ENCODE assay signal across 8 cellular contexts in genomic region chr15:72375846-72376581, GRCh38. TPM values are rescaled to one million over a fixed set of nuclear protein-coding genes. Genes with fewer than 3 reads are reported as not detected.
DNase-seq lines count a peak whose midpoint lies in the region; FAIRE-seq and TF ChIP-seq lines count a peak whose summit lies in the region.

Gene HEXA, minus strand, starts transcription at chr15:72376014. Its CDS starts 42 bp downstream, at chr15:72375972.

- H3K4me1 ChIP-seq in neuronal stem cell (ENCODE audit: control insufficient read depth in 2 of 2, insufficient read depth in 1 of 2, low read depth in 1 of 2, low read length in 2 of 2) (peaks cover 6 to 8% of the 10 kb centered on the region in 2 donors), subcutaneous abdominal adipose tissue (ENCODE audit: control insufficient read depth in 5 of 5, insufficient read depth in 5 of 5, low read length in 5 of 5) (peaks cover 2 to 64% (median 39%) of the 10 kb centered on the region in 5 donors)

- H2BK5ac ChIP-seq in neuronal stem cell (ENCODE audit: low read length), result no peak within 1 kb of the TSS

- peak within 1 kb of the TSS; percentile 47 for H2AK5ac ChIP-seq in neuronal stem cell (ENCODE audit: low read depth, low read length)

- POLR2A ChIA-PET in HEK293T (lab: Yijun Ruan, JAX), result interaction anchor here (0.6 to 1.4 kb wide), 9 partner anchors 9 to 175 kb away, joined by 3 to 10 read pairs (median 3); partner anchors contain the start of genes CELF6 and PKM

- peak within 1 kb of the TSS; percentile 95 for H2AFZ ChIP-seq in neuronal stem cell (ENCODE audit: low read length)

- H4K91ac ChIP-seq in neuronal stem cell (ENCODE audit: low read depth, low read length, poor library complexity), result peak within 1 kb of the TSS; percentile 46

- peak within 1 kb of the TSS; percentile 95 for H3K23ac ChIP-seq in neuronal stem cell (ENCODE audit: low read depth, low read length, poor library complexity)

- in situ Hi-C loops in SK-MEL-5 (cut with HindIII; ENCODE audit: low pct_unique_long_range_greater_than_20kb, low sequenced_read_pairs), result no loop called here

- peaks cover 0 to 3% of the 10 kb centered on the region in 2 donors for H3K36me3 ChIP-seq in neuronal stem cell (replicated peaks in 1 of 2; ENCODE audit: control insufficient read depth in 2 of 2, insufficient read depth in 2 of 2, low read length in 2 of 2)
- H3K36me3 ChIP-seq in subcutaneous abdominal adipose tissue (ENCODE audit: control insufficient read depth in 5 of 5, insufficient read depth in 5 of 5, low read length in 5 of 5), result peaks cover 0 to 5% (median under 1%) of the 10 kb centered on the region in 5 donors

- DNase-seq in GF-D8 (lab: John Stamatoyannopoulos, UW), result peak; percentile 81
- DNase-seq in HEK293T (ENCODE audit: extremely low spot score), result peak; percentile 97
- DNase-seq in MV-4-11 (lab: John Stamatoyannopoulos, UW), result peak; percentile 88
- peak; percentile 65 for DNase-seq in SK-MEL-5 (ENCODE audit: low read depth, low spot score)
- DNase-seq in activated naive CD4-positive, alpha-beta T cell treated with Interleukin-2 at 50 U/mL for 16 hours, result peak; percentile 96
- DNase-seq in frontal cortex (ENCODE audit: low spot score in 2 of 2), result peak; percentile 72 to 89
- peak; percentile 97 for DNase-seq in neuronal stem cell (ENCODE audit: low spot score)

- H2BK12ac ChIP-seq in neuronal stem cell (ENCODE audit: low read length), result no peak within 1 kb of the TSS

- FAIRE-seq in frontal cortex (lab: Jason Lieb, UNC), result no peak

- peak within 1 kb of the TSS; percentile 94 for H3K4me3 ChIP-seq in neuronal stem cell (ENCODE audit: low read length in 2 of 2)
- H3K4me3 ChIP-seq in subcutaneous abdominal adipose tissue (ENCODE audit: low read depth in 1 of 5, low read length in 5 of 5), result peak within 1 kb of the TSS; percentile 74 to 97 (median 89)

- H3K9ac ChIP-seq in neuronal stem cell (ENCODE audit: low read depth, low read length, poor library complexity) (peak within 1 kb of the TSS; percentile 97), subcutaneous abdominal adipose tissue (ENCODE audit: low read length in 5 of 5) (peak within 1 kb of the TSS; percentile 82 to 99 (median 92))

- CTCF ChIA-PET in HEK293T (lab: Yijun Ruan, JAX), result interaction anchor here (0.6 kb wide), 1 partner anchor 156 kb away, joined by 4 read pairs; no protein-coding TSS in a partner anchor

- peak within 1 kb of the TSS; percentile 87 for H4K8ac ChIP-seq in neuronal stem cell (ENCODE audit: low read depth, low read length)

- H3K27me3 ChIP-seq in neuronal stem cell (ENCODE audit: control insufficient read depth in 3 of 3, insufficient read depth in 3 of 3, low read depth in 1 of 3, low read length in 3 of 3), result no peaks in the 10 kb centered on the region
- H3K27me3 ChIP-seq in subcutaneous abdominal adipose tissue (ENCODE audit: control insufficient read depth in 5 of 5, insufficient read depth in 4 of 5, low read length in 5 of 5), result no peaks in the 10 kb centered on the region

- no peak within 1 kb of the TSS for H3K4ac ChIP-seq in neuronal stem cell (ENCODE audit: low read length)

- peak within 1 kb of the TSS; percentile 60 for H3K18ac ChIP-seq in neuronal stem cell (ENCODE audit: low read length)

- WGBS in neuronal stem cell (ENCODE audit: extremely low coverage in 2 of 2, insufficient read length in 2 of 2, insufficient replicate concordance in 1 of 2), 2 donors, result no CpG with 5 or more reads among the region's 50 CpGs

- H2BK15ac ChIP-seq in neuronal stem cell (ENCODE audit: low read length), result no peak within 1 kb of the TSS

- peak within 1 kb of the TSS; percentile 96 for H3K4me2 ChIP-seq in neuronal stem cell (ENCODE audit: insufficient read depth, low read length, poor library complexity, severe bottlenecking)

- peaks cover 5% of the 10 kb centered on the region for H3K79me1 ChIP-seq in neuronal stem cell (ENCODE audit: low read depth, low read length)

- no peak within 1 kb of the TSS for H2BK120ac ChIP-seq in neuronal stem cell (ENCODE audit: low read depth, low read length)

- no peak within 1 kb of the TSS for H3K27ac ChIP-seq in neuronal stem cell (replicated peaks; ENCODE audit: low read length)
- peak within 1 kb of the TSS; percentile 84 for H3K27ac ChIP-seq in subcutaneous abdominal adipose tissue (ENCODE audit: low read depth, low read length)

- no peak within 1 kb of the TSS for H3K14ac ChIP-seq in neuronal stem cell (ENCODE audit: low read length)

- no peaks in the 10 kb centered on the region for H3K9me3 ChIP-seq in neuronal stem cell (replicated peaks in 1 of 2; ENCODE audit: control insufficient read depth in 2 of 2, insufficient read depth in 1 of 2, low read depth in 1 of 2, low read length in 2 of 2)
- no peaks in the 10 kb centered on the region for H3K9me3 ChIP-seq in subcutaneous abdominal adipose tissue (ENCODE audit: control insufficient read depth in 5 of 5, low read length in 5 of 5)

TF ChIP-seq in HEK293T, 16 proteins besides CTCF, POLR2A, EP300 and RAD21:
- peak; percentile 44; the same call in 1 of the 2 replicates for TF ChIP-seq ARNT (IDR thresholded peaks at IDR 0.05)
- no peak for TF ChIP-seq NFRKB (IDR thresholded peaks at IDR 0.05)
- peak; percentile 96 for TF ChIP-seq L3MBTL2 (conservative IDR thresholded peaks at IDR 0.05)
- TF ChIP-seq LEF1 (IDR thresholded peaks at IDR 0.05; ENCODE audit: borderline replicate concordance), result 0 out of 2 replicates have a peak, but pooled peaks have one; percentile 5
- TF ChIP-seq ELF4 (IDR thresholded peaks at IDR 0.05), result peak; percentile 83

RNA-seq across cellular contexts. Expression of gene HEXA, which starts in this region (rescaled TPM):
- 143 and 164 TPM in 2 replicates for total RNA-seq in SK-MEL-5 (2014; rRNA removed; shearing (Covaris generic))
- 149 and 172 TPM in 2 replicates for polyA plus RNA-seq in SK-MEL-5 (2015; cell fraction: cytosol; rRNA removed)
- polyA plus RNA-seq in SK-MEL-5 (2015; cell fraction: nucleus; rRNA removed), result 129 and 169 TPM in 2 replicates
- 30.6 TPM for total RNA-seq in frontal cortex
- 35.7 TPM for polyA plus RNA-seq in neuronal stem cell (2013, experiment 1 of 2)
- polyA plus RNA-seq in neuronal stem cell (2013, experiment 2 of 2), result 36.8 TPM
